In genomic region chr20:38874460-38875169, GRCh38 we compare ENCODE assay signal across 9 cellular contexts. TPM values are rescaled to one million over a fixed set of nuclear protein-coding genes. Genes with fewer than 3 reads are reported as not detected.
DNase-seq lines count a peak whose midpoint lies in the region; ATAC-seq, FAIRE-seq and TF ChIP-seq lines count a peak whose summit lies in the region.
"Had no signal": no experiment of that assay in that cellular context is flagged by ENCODE, and none has a peak within 500 bp of the region (broad histone marks: within the 10 kb centered on the region; RNA-seq: fewer than 3 reads in every experiment).

No MANE protein-coding gene starts in this region.

- H3K4me2 ChIP-seq in BLaER1, result peak overlapping the region; percentile 91

- H3K9me3 ChIP-seq in BLaER1 (no peaks in the 10 kb centered on the region), liver (ENCODE audit: control insufficient read depth in 4 of 4, low read length in 3 of 4) (no peaks in the 10 kb centered on the region)

- H3K4me1 ChIP-seq in BLaER1, result peaks cover 82% of the 10 kb centered on the region
- peaks cover 2 to 10% (median 7%) of the 10 kb centered on the region in 4 donors for H3K4me1 ChIP-seq in liver (ENCODE audit: control insufficient read depth in 4 of 4, insufficient read depth in 4 of 4, low read length in 3 of 4)

- ATAC-seq in GM21528 (IDR thresholded peaks at IDR 0.05; ENCODE audit: low FRiP score, unreplicated experiment), result peak; percentile 12

- H3K4me3 ChIP-seq in BLaER1 (peak overlapping the region; percentile 55), liver (ENCODE audit: low read depth in 1 of 3, low read length in 3 of 3) (no peak overlapping the region), lower leg skin (ENCODE audit: low read depth, poor library complexity, severe bottlenecking) (no peak overlapping the region)

- no peaks in the 10 kb centered on the region for H3K27me3 Mint-ChIP-seq in activated CD4-positive, alpha-beta memory T cell treated with anti-CD3 and anti-CD28 coated beads, Interleukin-2, amount 10 ng/mL, durations not matched to agents 7 days and 5 days

- H3K9me3 Mint-ChIP-seq in activated CD4-positive, alpha-beta memory T cell treated with anti-CD3 and anti-CD28 coated beads, Interleukin-2, amount 10 ng/mL, durations not matched to agents 7 days and 5 days, result no peaks in the 10 kb centered on the region

- DNase-seq in activated CD4-positive, alpha-beta memory T cell treated with anti-CD3 and anti-CD28 coated beads, Interleukin-2, amount 10 ng/mL, durations not matched to agents 7 days and 5 days, result peak; percentile 49
- DNase-seq in GM10248 (ENCODE audit: extremely low spot score), result no peak
- no peak for DNase-seq in H54 (ENCODE audit: insufficient read length, low spot score)
- DNase-seq in epidermal melanocyte (ENCODE audit: insufficient read length, low spot score), result no peak
- DNase-seq in lower leg skin (ENCODE audit: low spot score in 2 of 2), result no peak
- DNase-seq: NCI-H1417 treated with DMSO at 0.1 percent for 48 hours had no signal

- intact Hi-C loops in lower leg skin (cut with DNase I; ENCODE audit: low total_unique reads), result no loop called here

- CTCF ChIA-PET in activated CD4-positive, alpha-beta memory T cell treated with anti-CD3 and anti-CD28 coated beads, Interleukin-2, amount 10 ng/mL, durations not matched to agents 7 days and 5 days (lab: Charles Lee), result interaction anchor here (0.9 to 8.2 kb wide), 8 partner anchors 8 to 142 kb away, joined by 3 to 52 read pairs (median 6); partner anchors contain the start of genes FAM83D and PPP1R16B
- CTCF ChIA-PET in GM10248 (lab: Yijun Ruan, JAX), result interaction anchor here (0.9 to 11.7 kb wide), 10 partner anchors 10 to 229 kb away, joined by 3 to 122 read pairs (median 8); no protein-coding TSS in a partner anchor

- H3K27me3 ChIP-seq in BLaER1 (no peaks in the 10 kb centered on the region), liver (ENCODE audit: control insufficient read depth in 4 of 4, insufficient read depth in 4 of 4, low read length in 3 of 4) (no peaks in the 10 kb centered on the region)

- peak in 1 of 2 donors; percentile 39 for TF ChIP-seq RAD21 in liver (IDR thresholded peaks at IDR 0.05)

- peaks cover 8% of the 10 kb centered on the region; the same call in 1 of the 2 replicates for H4K20me1 ChIP-seq in BLaER1

- H3K36me3 ChIP-seq in BLaER1 (no peaks in the 10 kb centered on the region), liver (ENCODE audit: control insufficient read depth in 4 of 4, insufficient read depth in 3 of 4, low read depth in 1 of 4, low read length in 3 of 4) (no peaks in the 10 kb centered on the region)

- H3K4me3 Mint-ChIP-seq in activated CD4-positive, alpha-beta memory T cell treated with anti-CD3 and anti-CD28 coated beads, Interleukin-2, amount 10 ng/mL, durations not matched to agents 7 days and 5 days, result peak overlapping the region; percentile 60

- TF ChIP-seq CTCF in liver (IDR thresholded peaks at IDR 0.05; ENCODE audit: low read depth, low read length, missing input control), result no peak
- TF ChIP-seq CTCF in GM10248 (IDR thresholded peaks at IDR 0.05; ENCODE audit: control extremely low read depth, extremely low read depth, low read depth, missing control alignments), result no peak
- no peak for TF ChIP-seq CTCF in lower leg skin (IDR thresholded peaks at IDR 0.05)

- H3K36me3 Mint-ChIP-seq in activated CD4-positive, alpha-beta memory T cell treated with anti-CD3 and anti-CD28 coated beads, Interleukin-2, amount 10 ng/mL, durations not matched to agents 7 days and 5 days (ENCODE audit: low read depth), result peaks cover 22% of the 10 kb centered on the region

- H3K9ac ChIP-seq in BLaER1, result peak overlapping the region; percentile 65
- no peak overlapping the region for H3K9ac ChIP-seq in liver (ENCODE audit: low read depth in 1 of 2, low read length in 2 of 2)

- 44% methylated on average over 4 of the region's 4 CpGs for WGBS in liver
- WGBS in lower leg skin, 2 donors, result 41 to 45% methylated on average over 4 of the region's 4 CpGs

- FAIRE-seq in H54 (lab: Jason Lieb, UNC), result no peak

- TF ChIP-seq POLR2A in H54 (IDR thresholded peaks at IDR 0.05; ENCODE audit: low read depth, low read length) (no peak), lower leg skin (IDR thresholded peaks at IDR 0.05) (no peak)

- H3K4me1 Mint-ChIP-seq in activated CD4-positive, alpha-beta memory T cell treated with anti-CD3 and anti-CD28 coated beads, Interleukin-2, amount 10 ng/mL, durations not matched to agents 7 days and 5 days, result peaks cover 92% of the 10 kb centered on the region

- H3K27ac ChIP-seq in BLaER1, result peak overlapping the region; percentile 83
- H3K27ac ChIP-seq in liver (ENCODE audit: low read depth in 1 of 2, low read length in 2 of 2), result peak overlapping the region; percentile 14 to 21

- H3K27ac Mint-ChIP-seq in activated CD4-positive, alpha-beta memory T cell treated with anti-CD3 and anti-CD28 coated beads, Interleukin-2, amount 10 ng/mL, durations not matched to agents 7 days and 5 days, result peak overlapping the region; percentile 96

- POLR2A ChIA-PET in activated CD4-positive, alpha-beta memory T cell treated with anti-CD3 and anti-CD28 coated beads, Interleukin-2, amount 10 ng/mL, durations not matched to agents 7 days and 5 days (lab: Charles Lee), result interaction anchor here (0.7 to 7.3 kb wide), 12 partner anchors 12 to 126 kb away, joined by 3 to 125 read pairs (median 8); partner anchors contain the start of genes ACTR5, DHX35, FAM83D and PPP1R16B
- POLR2A ChIA-PET in GM10248 (lab: Yijun Ruan, JAX), result interaction anchor here (1.0 to 1.3 kb wide), 4 partner anchors 19 to 69 kb away, joined by 3 to 4 read pairs (median 3); partner anchors contain the start of gene PPP1R16B

TF ChIP-seq in liver, 16 proteins besides CTCF, POLR2A, EP300 and RAD21 (continues in another document):
- TF ChIP-seq FOXA1 (IDR thresholded peaks at IDR 0.05), result no peak
- TF ChIP-seq SP1 (IDR thresholded peaks at IDR 0.05), result peak; percentile 73
- TF ChIP-seq RXRA (IDR thresholded peaks at IDR 0.05), result peak; percentile 16 to 24
- TF ChIP-seq MAX (IDR thresholded peaks at IDR 0.05), result no peak
- no peak for TF ChIP-seq JUND (IDR thresholded peaks at IDR 0.05)
- peak; percentile 58 for TF ChIP-seq HNF4G (IDR thresholded peaks at IDR 0.05)
- no peak for TF ChIP-seq EGR1 (IDR thresholded peaks at IDR 0.05; ENCODE audit: low read depth in 2 of 2)
- no peak for TF ChIP-seq ZBTB33 (IDR thresholded peaks at IDR 0.05)
- no peak for TF ChIP-seq FOXA2 (IDR thresholded peaks at IDR 0.05)
- TF ChIP-seq HNF4A (conservative IDR thresholded peaks at IDR 0.05), result peak; percentile 74 to 82
- TF ChIP-seq TAF1 (conservative IDR thresholded peaks at IDR 0.05), result no peak
- no peak for TF ChIP-seq ATF3 (IDR thresholded peaks at IDR 0.05)
- TF ChIP-seq GABPA (IDR thresholded peaks at IDR 0.05 in 1 of 2, conservative IDR thresholded peaks at IDR 0.05 in 1 of 2), result no peak
- TF ChIP-seq, protein P1, sequence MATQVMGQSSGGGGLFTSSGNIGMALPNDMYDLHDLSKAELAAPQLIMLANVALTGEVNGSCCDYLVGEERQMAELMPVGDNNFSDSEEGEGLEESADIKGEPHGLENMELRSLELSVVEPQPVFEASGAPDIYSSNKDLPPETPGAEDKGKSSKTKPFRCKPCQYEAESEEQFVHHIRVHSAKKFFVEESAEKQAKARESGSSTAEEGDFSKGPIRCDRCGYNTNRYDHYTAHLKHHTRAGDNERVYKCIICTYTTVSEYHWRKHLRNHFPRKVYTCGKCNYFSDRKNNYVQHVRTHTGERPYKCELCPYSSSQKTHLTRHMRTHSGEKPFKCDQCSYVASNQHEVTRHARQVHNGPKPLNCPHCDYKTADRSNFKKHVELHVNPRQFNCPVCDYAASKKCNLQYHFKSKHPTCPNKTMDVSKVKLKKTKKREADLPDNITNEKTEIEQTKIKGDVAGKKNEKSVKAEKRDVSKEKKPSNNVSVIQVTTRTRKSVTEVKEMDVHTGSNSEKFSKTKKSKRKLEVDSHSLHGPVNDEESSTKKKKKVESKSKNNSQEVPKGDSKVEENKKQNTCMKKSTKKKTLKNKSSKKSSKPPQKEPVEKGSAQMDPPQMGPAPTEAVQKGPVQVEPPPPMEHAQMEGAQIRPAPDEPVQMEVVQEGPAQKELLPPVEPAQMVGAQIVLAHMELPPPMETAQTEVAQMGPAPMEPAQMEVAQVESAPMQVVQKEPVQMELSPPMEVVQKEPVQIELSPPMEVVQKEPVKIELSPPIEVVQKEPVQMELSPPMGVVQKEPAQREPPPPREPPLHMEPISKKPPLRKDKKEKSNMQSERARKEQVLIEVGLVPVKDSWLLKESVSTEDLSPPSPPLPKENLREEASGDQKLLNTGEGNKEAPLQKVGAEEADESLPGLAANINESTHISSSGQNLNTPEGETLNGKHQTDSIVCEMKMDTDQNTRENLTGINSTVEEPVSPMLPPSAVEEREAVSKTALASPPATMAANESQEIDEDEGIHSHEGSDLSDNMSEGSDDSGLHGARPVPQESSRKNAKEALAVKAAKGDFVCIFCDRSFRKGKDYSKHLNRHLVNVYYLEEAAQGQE (IDR thresholded peaks at IDR 0.05), result peak; percentile 37
- TF ChIP-seq NR2F2 (IDR thresholded peaks at IDR 0.05), result peak; percentile 29

RNA-seq across cellular contexts. Expression of gene FAM83D, which starts 51.6 kb away (rescaled TPM):
- total RNA-seq in activated CD4-positive, alpha-beta memory T cell treated with anti-CD3 and anti-CD28 coated beads, Interleukin-2, amount 10 ng/mL, durations not matched to agents 7 days and 5 days, result 10 to 100 TPM; 18.9 to 19.9 TPM
- total RNA-seq in liver, result 10 to 100 TPM in 1 of 2 donors, 1 to 10 TPM in 1; 2.8 to 28.2 TPM
- 1 to 10 TPM; 1.1 to 2.6 TPM for polyA plus RNA-seq in liver
- 10 to 100 TPM in 3 of 4 donors, 1 to 10 TPM in 1; 8.7 to 17.4 (median 14.0) TPM for total RNA-seq in lower leg skin
